In the genomic region with DNA sequence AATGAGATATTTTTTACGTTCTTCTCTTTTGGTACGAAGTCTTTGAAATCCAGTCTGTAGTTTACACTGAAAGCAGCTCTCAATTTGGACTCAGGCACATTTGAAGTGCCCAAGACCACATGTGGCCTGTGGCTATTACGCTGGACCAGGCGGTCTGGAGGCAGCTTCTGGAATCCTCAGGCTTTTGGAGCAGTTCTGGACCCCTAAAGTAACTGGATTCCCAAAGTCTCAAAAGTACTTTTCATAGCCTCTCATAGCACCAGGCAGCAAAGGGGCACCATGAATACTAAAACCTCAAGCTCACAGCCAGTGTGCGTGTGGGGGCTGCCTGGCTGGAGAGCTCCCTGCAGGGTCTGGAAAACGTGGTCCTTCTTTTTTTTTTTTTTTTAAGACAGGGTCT, we compare ENCODE assay signal across 1 cellular context.
TF ChIP-seq lines count a peak whose summit lies in the region.

No MANE protein-coding gene starts in this region.

TF ChIP-seq in IMR-90, 13 proteins besides CTCF, POLR2A, EP300 and RAD21:
- TF ChIP-seq USF2 (IDR thresholded peaks at IDR 0.05; ENCODE audit: low read depth, low read length) (no peak), CEBPB (IDR thresholded peaks at IDR 0.05; ENCODE audit: low read depth, low read length) (no peak), MXI1 (IDR thresholded peaks at IDR 0.05; ENCODE audit: borderline replicate concordance, low read depth, low read length) (no peak), SMC3 (IDR thresholded peaks at IDR 0.05; ENCODE audit: low read depth, low read length) (no peak), ELK1 (IDR thresholded peaks at IDR 0.05; ENCODE audit: borderline replicate concordance, low read depth, low read length) (no peak), MAFK (IDR thresholded peaks at IDR 0.05; ENCODE audit: low read depth, low read length) (no peak), RCOR1 (IDR thresholded peaks at IDR 0.05; ENCODE audit: insufficient replicate concordance, low read length) (no peak), BHLHE40 (IDR thresholded peaks at IDR 0.05; ENCODE audit: low read depth, low read length) (no peak), NFE2L2 (IDR thresholded peaks at IDR 0.05; ENCODE audit: low read depth, low read length) (no peak), MAZ (IDR thresholded peaks at IDR 0.05; ENCODE audit: borderline replicate concordance, low read depth, low read length) (no peak), CHD1 (IDR thresholded peaks at IDR 0.05; ENCODE audit: low read depth, low read length) (no peak)
